Comparison of ENCODE assay signal across 8 cellular contexts in genomic region chr3:194769020-194769643, GRCh38.
DNase-seq lines count a peak whose midpoint lies in the region; FAIRE-seq and TF ChIP-seq lines count a peak whose summit lies in the region.

No MANE protein-coding gene starts in this region.

- no peak overlapping the region for H3K27ac ChIP-seq in suprapubic skin

- TF ChIP-seq EP300 in suprapubic skin (IDR thresholded peaks at IDR 0.05) = no peak

- TF ChIP-seq POLR2A in H54 (IDR thresholded peaks at IDR 0.05; ENCODE audit: low read depth, low read length) = no peak
- TF ChIP-seq POLR2A in suprapubic skin (IDR thresholded peaks at IDR 0.05) = no peak

- no peaks in the 10 kb centered on the region for H3K36me3 ChIP-seq in suprapubic skin

- peak; percentile 98 for DNase-seq in ELF-1 (ENCODE audit: low read depth, low spot score)
- DNase-seq in H54 (ENCODE audit: insufficient read length, low spot score) = peak; percentile 83
- peak; percentile 89 for DNase-seq in M059J (ENCODE audit: low read depth)
- DNase-seq in SIG-M5 treated with dmso at 0.1 percent for 504 hours (lab: John Stamatoyannopoulos, UW; ENCODE audit: unreplicated experiment) = peak; percentile 99
- peak; percentile 93 for DNase-seq in activated naive CD4-positive, alpha-beta T cell treated with Interleukin-2 at 50 U/mL for 16 hours
- peak; percentile 96 for DNase-seq in globus pallidus (ENCODE audit: low spot score)
- peak; percentile 36 to 97 (median 85) for DNase-seq in nucleus accumbens (lab: John Stamatoyannopoulos, UW)
- peak; percentile 96 to 97 for DNase-seq in suprapubic skin (ENCODE audit: low spot score in 2 of 2)

- 3% methylated on average over 15 of the region's 16 CpGs for WGBS in suprapubic skin

- no peak for TF ChIP-seq CTCF in suprapubic skin (IDR thresholded peaks at IDR 0.05)

- peaks cover 39% of the 10 kb centered on the region for H3K4me1 ChIP-seq in suprapubic skin

- no peaks in the 10 kb centered on the region for H3K27me3 ChIP-seq in suprapubic skin

- peak overlapping the region; percentile 44 for H3K4me3 ChIP-seq in suprapubic skin

- H3K9me3 ChIP-seq in suprapubic skin = no peaks in the 10 kb centered on the region

- FAIRE-seq in H54 (lab: Jason Lieb, UNC) = peak; percentile 98
